8 cellular contexts compared by ENCODE assay signal in the genomic region with DNA sequence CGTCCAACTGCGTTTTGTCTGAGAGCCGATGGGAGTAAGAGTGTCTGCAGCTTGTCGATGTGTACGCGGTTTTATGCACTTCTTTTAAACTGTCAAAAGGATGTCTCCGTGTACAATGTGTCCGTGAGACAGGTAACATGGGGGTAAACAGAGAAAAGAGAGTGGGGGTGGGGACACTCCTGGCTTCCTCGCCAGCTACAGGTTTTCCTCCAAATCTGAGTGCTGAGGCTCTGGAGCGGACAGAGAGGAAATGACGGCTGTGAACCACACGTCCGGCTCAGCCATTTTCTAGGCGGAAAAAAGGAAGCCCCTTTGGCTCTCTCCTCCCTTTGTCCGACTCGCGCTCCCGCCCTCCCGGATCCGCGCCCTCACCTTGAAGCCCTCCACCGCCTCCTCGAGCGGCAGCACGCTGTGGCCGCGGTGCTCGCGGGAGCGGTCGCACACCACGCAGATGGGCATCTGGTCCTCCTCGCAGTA. TPM values are rescaled to one million over a fixed set of nuclear protein-coding genes. Genes with fewer than 3 reads are reported as not detected.
A peak's percentile ranks its signal among the peaks of the same experiment; 100 is the strongest.
DNase-seq lines count a peak whose midpoint lies in the region; ATAC-seq, FAIRE-seq and TF ChIP-seq lines count a peak whose summit lies in the region.

No MANE protein-coding gene starts in this region.

- peak; percentile 29 for ATAC-seq in GM21423 (IDR thresholded peaks at IDR 0.05; ENCODE audit: unreplicated experiment)

- H2AFZ ChIP-seq in SU-DHL-6 (ENCODE audit: low read depth, low read length, severe bottlenecking) = peak overlapping the region; percentile 88

- peaks cover 30 to 40% (median 38%) of the 10 kb centered on the region in 3 donors for H3K4me1 Mint-ChIP-seq in IgD-negative memory B cell

- no peaks in the 10 kb centered on the region for H3K27me3 Mint-ChIP-seq in IgD-negative memory B cell

- no peaks in the 10 kb centered on the region for H3K9me3 Mint-ChIP-seq in IgD-negative memory B cell

- H3K9me2 ChIP-seq in SU-DHL-6 (replicated peaks; ENCODE audit: insufficient read depth, low read length) = no peaks in the 10 kb centered on the region

- H3K36me3 Mint-ChIP-seq in IgD-negative memory B cell = peaks cover 1% of the 10 kb centered on the region

- peaks cover 29% of the 10 kb centered on the region for H3K36me3 ChIP-seq in SU-DHL-6 (ENCODE audit: low read length)
- H3K36me3 ChIP-seq in bronchial epithelial cell (ENCODE audit: control insufficient read depth, insufficient read depth, low read length) = peaks cover 15% of the 10 kb centered on the region

- H3K4me2 ChIP-seq in SU-DHL-6 (ENCODE audit: low read depth, low read length, poor library complexity, severe bottlenecking) = peak overlapping the region; percentile 77

- peak overlapping the region; percentile 72 for H3K27ac ChIP-seq in SU-DHL-6 (ENCODE audit: low read depth, low read length)

- peak overlapping the region; percentile 92 for H3K9ac ChIP-seq in SU-DHL-6 (ENCODE audit: low read length)

- H3K9me3 ChIP-seq in SU-DHL-6 (ENCODE audit: insufficient read depth, low read length) = no peaks in the 10 kb centered on the region

- FAIRE-seq in bronchial epithelial cell (lab: Jason Lieb, UNC) = no peak

- DNase-seq in ELF-1 (ENCODE audit: low read depth, low spot score) = peak; percentile 59
- DNase-seq in bronchial epithelial cell (ENCODE audit: low read depth) = peak; percentile 39
- peak; percentile 67 for DNase-seq in islet precursor cell
- DNase-seq in stimulated activated CD4-positive, alpha-beta T cell treated with anti-CD3 and anti-CD28 coated beads, Interleukin-1b, Interleukin-23, amount 100 ng/mL, for 48 hours = peak; percentile 27
- DNase-seq in cortex of kidney (lab: John Stamatoyannopoulos, UW) = no peak

- H3K27me3 ChIP-seq in SU-DHL-6 (ENCODE audit: low read length) (no peaks in the 10 kb centered on the region), bronchial epithelial cell (ENCODE audit: control insufficient read depth, insufficient read depth, low read length) (no peaks in the 10 kb centered on the region)

- TF ChIP-seq CTCF in SU-DHL-6 (IDR thresholded peaks at IDR 0.05; ENCODE audit: insufficient read depth, low read length, poor library complexity, severe bottlenecking) (no peak), bronchial epithelial cell (IDR thresholded peaks at IDR 0.05; ENCODE audit: insufficient read depth, low read length, severe bottlenecking) (no peak)

- peaks cover 52% of the 10 kb centered on the region for H3K79me2 ChIP-seq in SU-DHL-6 (ENCODE audit: insufficient read depth, low read length)

- peak overlapping the region; percentile 89 to 97 (median 96) for H3K27ac Mint-ChIP-seq in IgD-negative memory B cell

- H4K20me1 ChIP-seq in SU-DHL-6 (ENCODE audit: low read depth, low read length) = no peaks in the 10 kb centered on the region; the same call in 1 of the 2 replicates

- 0 out of 2 replicates have a peak, but pooled peaks cover 6% of the 10 kb centered on the region for H3F3A ChIP-seq in SU-DHL-6 (ENCODE audit: insufficient read depth)

- H3K4me3 ChIP-seq in SU-DHL-6 (ENCODE audit: insufficient read depth, low read length, poor library complexity, severe bottlenecking) (peak overlapping the region; percentile 68), bronchial epithelial cell (ENCODE audit: low read depth, low read length) (peak overlapping the region; percentile 99)

- peak overlapping the region; percentile 93 to 98 (median 97) for H3K4me3 Mint-ChIP-seq in IgD-negative memory B cell

RNA-seq across cellular contexts. Expression of gene TRIM27, which starts 0.9 kb away (rescaled TPM):
- polyA plus RNA-seq in IgD-negative memory B cell = 60.1 TPM
- total RNA-seq in bronchial epithelial cell = 27.0 and 39.0 TPM in 2 replicates
